In the genomic region with DNA sequence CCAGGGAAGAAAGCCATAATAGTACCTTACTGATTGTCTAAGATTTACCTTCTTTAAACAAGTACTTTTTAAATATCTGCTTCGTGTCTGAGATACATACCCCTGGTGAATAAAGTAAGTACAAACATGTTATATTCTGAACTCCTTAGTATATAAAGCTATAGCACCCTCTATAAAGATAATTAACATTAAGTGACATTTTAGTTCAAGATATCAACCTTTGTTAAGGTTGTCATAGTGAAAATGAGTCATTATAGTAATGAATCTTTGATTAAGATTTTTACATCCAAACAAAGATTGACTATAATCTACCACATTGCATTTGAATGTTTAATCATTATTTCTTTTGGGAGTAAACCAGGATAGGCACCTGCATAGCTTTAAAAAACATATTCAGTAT, we compare ENCODE assay signal across 18 cellular contexts. TPM values are rescaled to one million over a fixed set of nuclear protein-coding genes. Genes with fewer than 3 reads are reported as not detected.
A peak's percentile ranks its signal among the peaks of the same experiment; 100 is the strongest.
DNase-seq lines count a peak whose midpoint lies in the region; ATAC-seq and TF ChIP-seq lines count a peak whose summit lies in the region.
"Had no signal": no experiment of that assay in that cellular context is flagged by ENCODE, and none has a peak within 500 bp of the region (broad histone marks: within the 10 kb centered on the region; RNA-seq: fewer than 3 reads in every experiment).

No MANE protein-coding gene starts in this region.

- H3K27ac Mint-ChIP-seq in activated naive CD4-positive, alpha-beta T cell treated with anti-CD3 and anti-CD28 coated beads, Interleukin-2, amount 50 U/mL, for 72 hours, result no peak overlapping the region

- no peak for TF ChIP-seq CTCF in OCI-LY7 (conservative IDR thresholded peaks at IDR 0.05; ENCODE audit: low read length)
- no peak for TF ChIP-seq CTCF in colonic mucosa (IDR thresholded peaks at IDR 0.05)
- no peak for TF ChIP-seq CTCF in adrenal gland (IDR thresholded peaks at IDR 0.05)

- H3K4me1 ChIP-seq in OCI-LY7 (ENCODE audit: insufficient read depth, low read length, poor library complexity, severe bottlenecking) (no peaks in the 10 kb centered on the region), colonic mucosa (no peaks in the 10 kb centered on the region), adrenal gland (replicated peaks in 1 of 2) (peaks cover 14 to 17% of the 10 kb centered on the region in 2 donors)

- H3K36me3 Mint-ChIP-seq in activated naive CD4-positive, alpha-beta T cell treated with anti-CD3 and anti-CD28 coated beads, Interleukin-2, amount 50 U/mL, for 72 hours, result peaks cover 0 to 6% of the 10 kb centered on the region in 2 donors

- ATAC-seq in activated naive CD4-positive, alpha-beta T cell treated with anti-CD3 and anti-CD28 coated beads, Interleukin-2, amount 50 U/mL, for 72 hours, result peak; percentile 16 to 24
- ATAC-seq in GM19351 (IDR thresholded peaks at IDR 0.05; ENCODE audit: unreplicated experiment), result no peak
- ATAC-seq: K562, SK-N-SH treated with all-trans-retinoic acid at 6 μM for 48 hours had no signal

- H2AFZ ChIP-seq in OCI-LY7 (ENCODE audit: low read length), result no peak overlapping the region

- POLR2A ChIA-PET in OCI-LY7 (lab: Charles Lee), result interaction anchor here (0.9 to 1.2 kb wide), 2 partner anchors 12 to 49 kb away, joined by 3 to 4 read pairs; no protein-coding TSS in a partner anchor

- CTCF ChIA-PET in OCI-LY7 (lab: Charles Lee; ENCODE audit: unreplicated experiment), result no interaction called here

- no peaks in the 10 kb centered on the region for H3K9me3 ChIP-seq in OCI-LY7 (ENCODE audit: low read length)
- no peaks in the 10 kb centered on the region for H3K9me3 ChIP-seq in colonic mucosa
- no peaks in the 10 kb centered on the region for H3K9me3 ChIP-seq in adrenal gland (replicated peaks in 1 of 3)
- H3K9me3 ChIP-seq: Peyer's patch had no signal

- TF ChIP-seq POLR2A in adrenal gland (IDR thresholded peaks at IDR 0.05), result no peak

- no peak overlapping the region for H3K4me2 ChIP-seq in OCI-LY7 (ENCODE audit: low read length)

- DNase-seq in activated naive CD4-positive, alpha-beta T cell treated with anti-CD3 and anti-CD28 coated beads, Interleukin-2, amount 50 U/mL, for 72 hours (ENCODE audit: low spot score in 2 of 2), result no peak
- DNase-seq in activated naive CD4-positive, alpha-beta T cell treated with Interleukin-2 at 50 U/mL for 16 hours, result no peak
- no peak for DNase-seq in OCI-LY7 (ENCODE audit: low spot score)
- no peak for DNase-seq in colonic mucosa
- DNase-seq in adrenal gland, result no peak
- no peak for DNase-seq in NCI-H2196 (lab: John Stamatoyannopoulos, UW; ENCODE audit: unreplicated experiment)
- DNase-seq: EL, H7, MM.1S, NCI-H1048, NCI-H1417 treated with DMSO at 0.1 percent for 48 hours, NCI-H187, Peyer's patch had no signal

- H3K27me3 ChIP-seq in colonic mucosa (no peaks in the 10 kb centered on the region), adrenal gland (no peaks in the 10 kb centered on the region)
- H3K27me3 ChIP-seq: Peyer's patch had no signal

- H3K9ac ChIP-seq in colonic mucosa (ENCODE audit: low read depth in 2 of 2, low read length in 2 of 2), result no peak overlapping the region

- WGBS in adrenal gland, 4 donors, result 93 to 98% (median 97%) methylated on average over 1 of the region's 1 CpG

- H3K27ac ChIP-seq in OCI-LY7 (ENCODE audit: low read depth, low read length, poor library complexity, severe bottlenecking) (no peak overlapping the region), colonic mucosa (peak overlapping the region; percentile 53), adrenal gland (no peak overlapping the region)
- H3K27ac ChIP-seq: C4-2B had no signal

- peaks cover 10% of the 10 kb centered on the region; the same call in 1 of the 2 replicates for H4K20me1 ChIP-seq in OCI-LY7 (ENCODE audit: insufficient read depth, low read length)

- H3K9me3 Mint-ChIP-seq in activated naive CD4-positive, alpha-beta T cell treated with anti-CD3 and anti-CD28 coated beads, Interleukin-2, amount 50 U/mL, for 72 hours, result no peaks in the 10 kb centered on the region

- H3K4me3 ChIP-seq in OCI-LY7 (ENCODE audit: low read depth, low read length, poor library complexity, severe bottlenecking), result no peak overlapping the region
- no peak overlapping the region for H3K4me3 ChIP-seq in colonic mucosa
- H3K4me3 ChIP-seq in adrenal gland, result no peak overlapping the region
- H3K4me3 ChIP-seq: K562, Peyer's patch had no signal

- H3K9me2 ChIP-seq in OCI-LY7 (ENCODE audit: insufficient read depth, low read length), result no peaks in the 10 kb centered on the region

- intact Hi-C loops in OCI-LY7 (cut with micrococcal nuclease; ENCODE audit: unreplicated experiment) (no loop called here), colonic mucosa (cut with DNase I) (no loop called here), adrenal gland (cut with DNase I) (no loop called here)

- no peaks in the 10 kb centered on the region for H3K79me2 ChIP-seq in OCI-LY7 (ENCODE audit: insufficient read depth, low read depth, low read length)

- H3K36me3 ChIP-seq in OCI-LY7 (ENCODE audit: insufficient read depth, low read length), result peaks cover 16% of the 10 kb centered on the region
- H3K36me3 ChIP-seq in colonic mucosa, result no peaks in the 10 kb centered on the region
- peaks cover 0 to 6% of the 10 kb centered on the region in 2 donors for H3K36me3 ChIP-seq in adrenal gland (replicated peaks in 1 of 2)
- H3K36me3 ChIP-seq: Peyer's patch had no signal

- BruUV-seq in OCI-LY7 (replicated peaks; lab: Mats Ljungman, UMichigan), result TSS peak; percentile 23

RNA-seq across cellular contexts. Expression of gene KCTD4, which starts 55.4 kb away (rescaled TPM):
- not detected for total RNA-seq in activated naive CD4-positive, alpha-beta T cell treated with anti-CD3 and anti-CD28 coated beads, Interleukin-2, amount 50 U/mL, for 72 hours
- total RNA-seq in OCI-LY7 (2014; rRNA removed; shearing (Covaris generic)), result not detected in 2 replicates
- total RNA-seq in OCI-LY7 (2022), result not detected in 2 replicates
- under 1 TPM; 0.58 to 0.84 TPM for total RNA-seq in colonic mucosa
- total RNA-seq in adrenal gland, result not detected
- under 1 TPM in 1 of 3 donors, not detected in 2; 0.10 TPM for polyA plus RNA-seq in adrenal gland
- total RNA-seq: H7, K562, NCI-H460 had no signal
- polyA plus RNA-seq: K562 had no signal
